In the genomic region with DNA sequence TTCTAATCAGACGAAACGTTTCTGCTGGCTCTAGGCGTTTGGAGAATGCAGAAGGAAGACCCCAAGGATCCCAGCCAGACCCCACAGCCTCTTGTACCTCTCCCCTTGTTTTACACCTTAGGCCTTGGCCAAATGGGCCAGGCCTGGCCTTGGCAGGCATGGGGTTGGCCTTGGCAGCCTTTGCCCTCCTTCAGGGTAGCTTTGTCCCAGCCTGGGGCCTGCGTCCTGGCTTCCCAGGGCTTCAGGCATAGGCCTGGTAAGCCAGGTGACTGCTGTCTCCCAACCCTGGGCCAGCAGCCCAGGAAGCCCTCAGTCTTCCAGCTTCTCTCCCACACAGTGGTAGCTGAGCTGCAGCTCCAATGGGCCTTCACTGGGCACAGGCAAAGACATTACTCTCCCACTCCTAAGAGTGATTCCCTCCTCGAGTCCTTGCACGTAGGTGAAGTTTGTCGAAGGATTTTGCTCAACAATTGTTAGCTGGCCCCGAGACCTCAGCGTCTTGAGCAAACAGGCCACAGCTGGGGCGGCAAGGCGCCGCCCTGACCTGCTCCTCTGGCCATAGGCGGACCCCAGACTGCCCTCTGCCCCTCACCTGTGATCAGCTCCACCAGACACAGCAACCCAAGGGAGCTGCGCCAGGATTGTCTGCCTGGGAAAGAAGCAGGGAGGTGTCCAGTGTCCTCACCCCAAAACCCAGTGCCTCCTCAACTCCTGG, we compare ENCODE assay signal across 12 cellular contexts. TPM values are rescaled to one million over a fixed set of nuclear protein-coding genes. Genes with fewer than 3 reads are reported as not detected.
DNase-seq lines count a peak whose midpoint lies in the region; ATAC-seq, FAIRE-seq and TF ChIP-seq lines count a peak whose summit lies in the region.
"Had no signal": no experiment of that assay in that cellular context is flagged by ENCODE, and none has a peak within 500 bp of the region (broad histone marks: within the 10 kb centered on the region; RNA-seq: fewer than 3 reads in every experiment).

No MANE protein-coding gene starts in this region.

- FAIRE-seq in H54 (lab: Jason Lieb, UNC): no peak
- FAIRE-seq: GM19239 had no signal

- intact Hi-C loops in activated B cell treated with CpG ODN at 0.5 μM for 24 hours (cut with micrococcal nuclease) (loop anchor here (5.0 kb wide), 2 partner anchors 157 to 457 kb away; no protein-coding TSS in a partner anchor), lower lobe of right lung (cut with DNase I) (no loop called here)

- H3K36me3 Mint-ChIP-seq in activated B cell treated with CpG ODN at 0.5 μM for 24 hours (ENCODE audit: low read depth): no peaks in the 10 kb centered on the region

- POLR2A ChIA-PET in activated B cell treated with CpG ODN at 0.5 μM for 24 hours (lab: Charles Lee): no interaction called here

- peaks cover 14% of the 10 kb centered on the region for H3K27me3 ChIP-seq in HAP-1 (ENCODE audit: low read depth)
- peaks cover 96% of the 10 kb centered on the region for H3K27me3 ChIP-seq in lower lobe of right lung (ENCODE audit: low read depth)
- H3K27me3 ChIP-seq: testis had no signal

- H3K9me3 ChIP-seq in HAP-1 (no peaks in the 10 kb centered on the region; the same call in 1 of the 2 replicates), lower lobe of right lung (no peaks in the 10 kb centered on the region)
- H3K9me3 ChIP-seq: testis had no signal

- H3K4me1 ChIP-seq in HAP-1: peaks cover 7% of the 10 kb centered on the region
- H3K4me1 ChIP-seq in lower lobe of right lung: peaks cover 44% of the 10 kb centered on the region

- H3K4me3 Mint-ChIP-seq in activated B cell treated with CpG ODN at 0.5 μM for 24 hours: peak overlapping the region; percentile 85

- no peaks in the 10 kb centered on the region for H3K9me3 Mint-ChIP-seq in activated B cell treated with CpG ODN at 0.5 μM for 24 hours

- TF ChIP-seq CTCF in 22Rv1 (IDR thresholded peaks at IDR 0.05) (no peak), activated B cell treated with CpG ODN at 0.5 μM for 24 hours (IDR thresholded peaks at IDR 0.05) (no peak), lower lobe of right lung (IDR thresholded peaks at IDR 0.05) (no peak), GM13977 (IDR thresholded peaks at IDR 0.05; ENCODE audit: extremely low read depth, insufficient read depth, missing control alignments) (no peak)

- H3K36me3 ChIP-seq in HAP-1 (replicated peaks) (peaks cover 15% of the 10 kb centered on the region), lower lobe of right lung (no peaks in the 10 kb centered on the region)

- no peak for DNase-seq in HAP-1 (ENCODE audit: low spot score in 2 of 2)
- DNase-seq in activated B cell treated with CpG ODN at 0.5 μM for 24 hours: no peak
- peak; percentile 24 for DNase-seq in lower lobe of right lung
- DNase-seq in stimulated activated CD4-positive, alpha-beta T cell treated with anti-CD3 and anti-CD28 coated beads, Interleukin-4, amount 100 ng/mL, for 4 hours: no peak
- no peak for DNase-seq in GM13977 (ENCODE audit: low spot score)
- DNase-seq in H54 (ENCODE audit: insufficient read length, low spot score): no peak
- no peak for DNase-seq in DMS79 (lab: John Stamatoyannopoulos, UW)
- DNase-seq: testis had no signal

- H3K4me3 ChIP-seq in HAP-1 (peak overlapping the region; percentile 87), lower lobe of right lung (no peak overlapping the region)

- ATAC-seq in activated B cell treated with CpG ODN at 0.5 μM for 24 hours (ENCODE audit: low read depth) (no peak), lower lobe of right lung (no peak)
- ATAC-seq: activated CD4-positive, CD25-positive, alpha-beta regulatory T cell treated with anti-CD3 and anti-CD28 coated beads, Interleukin-2, amount 50 U/mL, for 24 hours had no signal

- in situ Hi-C loops in HAP-1 (cut with MboI; ENCODE audit: low sequenced_read_pairs) (loop anchor here (10.0 kb wide), 1 partner anchor 160 kb away; no protein-coding TSS in a partner anchor), GM13977 (cut with MboI; ENCODE audit: low pct_unique_long_range_greater_than_20kb, low sequenced_read_pairs, unreplicated experiment) (no loop called here)

- H3K4me1 Mint-ChIP-seq in activated B cell treated with CpG ODN at 0.5 μM for 24 hours: peaks cover 40% of the 10 kb centered on the region

- H3K27ac Mint-ChIP-seq in activated B cell treated with CpG ODN at 0.5 μM for 24 hours: peak overlapping the region; percentile 53

- CTCF ChIA-PET in activated B cell treated with CpG ODN at 0.5 μM for 24 hours (lab: Charles Lee): no interaction called here

- peaks cover 59% of the 10 kb centered on the region for H3K27me3 Mint-ChIP-seq in activated B cell treated with CpG ODN at 0.5 μM for 24 hours

- TF ChIP-seq POLR2A in H54 (IDR thresholded peaks at IDR 0.05; ENCODE audit: low read depth, low read length): no peak

- peak overlapping the region; percentile 80 for H3K27ac ChIP-seq in 22Rv1
- no peak overlapping the region for H3K27ac ChIP-seq in lower lobe of right lung
- H3K27ac ChIP-seq: testis had no signal

RNA-seq across cellular contexts. Expression of gene PITX1, which starts 1.1 kb away (rescaled TPM):
- not detected in 2 replicates for total RNA-seq in activated B cell treated with CpG ODN at 0.5 μM for 24 hours
- 0.47 TPM for total RNA-seq in lower lobe of right lung
- total RNA-seq: kidney epithelial cell had no signal
